In the genomic region with DNA sequence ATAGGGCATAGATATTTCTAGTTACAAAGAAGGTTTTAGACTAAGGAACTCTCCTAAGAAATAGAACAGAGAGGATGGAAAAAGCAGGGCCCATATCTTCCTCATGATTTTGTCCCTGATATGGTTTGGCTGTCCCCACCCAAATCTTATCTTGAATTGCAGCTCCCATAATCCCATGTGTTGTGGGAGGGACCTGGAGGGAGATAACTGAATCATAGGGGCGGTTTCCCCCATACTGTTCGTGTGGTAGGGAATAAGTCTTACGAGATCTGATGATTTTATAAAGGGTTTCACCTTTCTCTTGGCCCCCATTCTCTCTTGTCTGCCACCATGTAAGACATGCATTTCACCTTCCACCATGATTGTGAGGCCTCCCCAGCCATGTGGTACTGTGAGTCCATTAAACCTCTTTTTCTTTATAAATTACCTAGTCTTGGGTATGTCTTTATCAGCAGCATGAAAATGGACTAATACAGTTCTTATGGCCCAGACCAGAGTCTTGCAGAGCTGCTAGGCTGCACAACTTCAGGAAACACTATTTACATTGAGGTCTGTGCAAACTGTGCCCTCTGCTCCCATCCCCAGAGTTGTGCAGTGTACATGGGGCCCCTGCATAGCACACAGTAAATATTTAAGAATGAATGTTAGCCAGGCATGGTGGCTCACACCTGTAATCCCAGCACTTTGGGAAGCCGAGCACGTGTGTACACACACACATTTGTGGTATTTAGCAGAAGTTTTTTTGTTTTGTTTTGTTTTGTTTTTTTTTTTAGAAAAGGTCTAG, we compare ENCODE assay signal across 13 cellular contexts. TPM values are rescaled to one million over a fixed set of nuclear protein-coding genes. Genes with fewer than 3 reads are reported as not detected.
A peak's percentile ranks its signal among the peaks of the same experiment; 100 is the strongest.
DNase-seq lines count a peak whose midpoint lies in the region; ATAC-seq, FAIRE-seq and TF ChIP-seq lines count a peak whose summit lies in the region.
"Had no signal": no experiment of that assay in that cellular context is flagged by ENCODE, and none has a peak within 500 bp of the region (broad histone marks: within the 10 kb centered on the region; RNA-seq: fewer than 3 reads in every experiment).

No MANE protein-coding gene starts in this region.

- FAIRE-seq in HepG2 (lab: Jason Lieb, UNC): peak; percentile 60
- FAIRE-seq: GM12892 had no signal

- H3K27me3 ChIP-seq in GM23248 (replicated peaks; ENCODE audit: insufficient read depth): no peaks in the 10 kb centered on the region
- peaks cover 0 to 2% of the 10 kb centered on the region in 2 experiments; a peak in 1 of 5 replicates for H3K27me3 ChIP-seq in HepG2 (ENCODE audit: control insufficient read depth in 1 of 2, insufficient read depth in 2 of 2, low read length in 2 of 2)

- TF ChIP-seq EP300 in HepG2 (IDR thresholded peaks at IDR 0.05; ENCODE audit: low read depth in 2 of 2, low read length in 2 of 2): peak in 1 of 2 experiments; percentile 46; a peak in 1 of 4 replicates
- TF ChIP-seq EP300 in HepG2 (CRISPR knock-in tag; IDR thresholded peaks at IDR 0.05; ENCODE audit: borderline replicate concordance): no peak

- CTCF ChIA-PET in HepG2 (lab: Yijun Ruan, JAX; ENCODE audit: low intra/inter-chr PET ratio, low total read pairs): interaction anchor here (1.6 kb wide), 1 partner anchor 113 kb away, joined by 9 read pairs; no protein-coding TSS in a partner anchor

- H3K36me3 ChIP-seq in GM23248 (ENCODE audit: low read depth): no peaks in the 10 kb centered on the region
- no peaks in the 10 kb centered on the region for H3K36me3 ChIP-seq in HepG2 (replicated peaks in 1 of 2; ENCODE audit: control insufficient read depth in 1 of 2, insufficient read depth in 2 of 2, low read length in 2 of 2)

- peaks cover 11% of the 10 kb centered on the region; the same call in 1 of the 2 replicates for H3F3A ChIP-seq in GM23248 (ENCODE audit: insufficient read depth)

- H3K9me3 ChIP-seq in GM23248 (ENCODE audit: low read depth) (no peaks in the 10 kb centered on the region), HepG2 (ENCODE audit: low read length) (no peaks in the 10 kb centered on the region)

- in situ Hi-C loops in GM23248 (cut with MboI): loop anchor here (5.0 to 25.0 kb wide), 3 partner anchors 110 to 615 kb away; a partner anchor contains a TSS
- in situ Hi-C loops in HepG2 (cut with HindIII; ENCODE audit: extremely low pct_ligation_motif_present, low pct_unique_long_range_greater_than_20kb): loop anchor here (5.0 to 25.0 kb wide), 3 partner anchors 115 to 615 kb away; a partner anchor contains a TSS

- H3K4me3 ChIP-seq in GM23248 (no peak overlapping the region), HepG2 (replicated peaks in 1 of 3; ENCODE audit: insufficient read depth in 1 of 3, low read depth in 2 of 3, low read length in 3 of 3) (no peak overlapping the region)

- TF ChIP-seq POLR2A in HepG2 (IDR thresholded peaks at IDR 0.05; ENCODE audit: insufficient read depth in 1 of 2, low read depth in 2 of 2, low read length in 2 of 2): no peak

- peaks cover 20% of the 10 kb centered on the region for H3K4me1 ChIP-seq in GM23248 (ENCODE audit: insufficient read depth)
- H3K4me1 ChIP-seq in HepG2 (ENCODE audit: insufficient read depth, low read length): peaks cover 39% of the 10 kb centered on the region

- no peaks in the 10 kb centered on the region for H3K9me2 ChIP-seq in GM23248 (ENCODE audit: insufficient read depth)

- no peak for TF ChIP-seq RAD21 in HepG2 (CRISPR knock-in tag; IDR thresholded peaks at IDR 0.05)

- no peak overlapping the region; the same call in 1 of the 2 replicates for H2AFZ ChIP-seq in GM23248
- H2AFZ ChIP-seq in HepG2 (ENCODE audit: low read length): no peak overlapping the region

- POLR2A ChIA-PET in HepG2 (lab: Yijun Ruan, JAX): no interaction called here

- WGBS in GM23248 (ENCODE audit: low coverage in 1 of 2, low lambda C conversion rate in 2 of 2, missing lambda C conversion rate in 2 of 2), 2 experiments: 94 to 96% methylated on average over 5 of the region's 5 CpGs
- 45% methylated on average over 5 of the region's 5 CpGs for WGBS in HepG2 (ENCODE audit: low lambda C conversion rate)

- no TSS peak for BruUV-seq in HepG2 (replicated peaks; lab: Mats Ljungman, UMichigan)

- H3K79me2 ChIP-seq in GM23248 (ENCODE audit: insufficient read depth) (no peaks in the 10 kb centered on the region), HepG2 (ENCODE audit: insufficient read depth, low read length) (no peaks in the 10 kb centered on the region)

- no peaks in the 10 kb centered on the region for H4K20me1 ChIP-seq in GM23248 (ENCODE audit: insufficient read depth)
- no peaks in the 10 kb centered on the region for H4K20me1 ChIP-seq in HepG2 (ENCODE audit: insufficient read depth, low read length)

- no peak for DNase-seq in GM23248
- peak; percentile 18 for DNase-seq in HepG2 (ENCODE audit: low spot score)
- DNase-seq in glomerular visceral epithelial cell (ENCODE audit: extremely low spot score): no peak
- DNase-seq: DMS153, DMS79, GDM1, GOT3 had no signal

- H3K9ac ChIP-seq in GM23248 (no peak overlapping the region), HepG2 (ENCODE audit: insufficient read depth, low read depth, low read length) (no peak overlapping the region)

- intact Hi-C loops in HepG2 (cut with micrococcal nuclease; ENCODE audit: unreplicated experiment): loop anchor here (2.0 kb wide), 1 partner anchor 113 kb away; no protein-coding TSS in a partner anchor

- H3K4me2 ChIP-seq in GM23248 (ENCODE audit: unreplicated experiment): peak overlapping the region; percentile 6
- H3K4me2 ChIP-seq in HepG2 (ENCODE audit: low read depth, low read length): peak overlapping the region; percentile 48; the same call in 1 of the 2 replicates

- no peak overlapping the region for H3K27ac ChIP-seq in GM23248
- H3K27ac ChIP-seq in VCaP: peak overlapping the region; percentile 88
- no peak overlapping the region for H3K27ac ChIP-seq in HepG2 (ENCODE audit: extremely low read length, insufficient read depth, low read length)

- TF ChIP-seq CTCF in VCaP (conservative IDR thresholded peaks at IDR 0.05) (no peak), HepG2 (CRISPR knock-in tag; IDR thresholded peaks at IDR 0.05) (no peak)

- ATAC-seq in HepG2 (peak; percentile 94), HG03135 (IDR thresholded peaks at IDR 0.05; ENCODE audit: unreplicated experiment) (no peak), GM19455 (IDR thresholded peaks at IDR 0.05; ENCODE audit: unreplicated experiment) (no peak)

TF ChIP-seq in HepG2, 621 proteins besides CTCF, POLR2A, EP300 and RAD21 (continues in another document):
- TF ChIP-seq ELF4 (CRISPR knock-in tag; IDR thresholded peaks at IDR 0.05; ENCODE audit: borderline replicate concordance) (no peak), ELF3 (CRISPR knock-in tag; IDR thresholded peaks at IDR 0.05) (0 out of 2 replicates have a peak, but pooled peaks have one; percentile 40)
- TF ChIP-seq, protein P1, sequence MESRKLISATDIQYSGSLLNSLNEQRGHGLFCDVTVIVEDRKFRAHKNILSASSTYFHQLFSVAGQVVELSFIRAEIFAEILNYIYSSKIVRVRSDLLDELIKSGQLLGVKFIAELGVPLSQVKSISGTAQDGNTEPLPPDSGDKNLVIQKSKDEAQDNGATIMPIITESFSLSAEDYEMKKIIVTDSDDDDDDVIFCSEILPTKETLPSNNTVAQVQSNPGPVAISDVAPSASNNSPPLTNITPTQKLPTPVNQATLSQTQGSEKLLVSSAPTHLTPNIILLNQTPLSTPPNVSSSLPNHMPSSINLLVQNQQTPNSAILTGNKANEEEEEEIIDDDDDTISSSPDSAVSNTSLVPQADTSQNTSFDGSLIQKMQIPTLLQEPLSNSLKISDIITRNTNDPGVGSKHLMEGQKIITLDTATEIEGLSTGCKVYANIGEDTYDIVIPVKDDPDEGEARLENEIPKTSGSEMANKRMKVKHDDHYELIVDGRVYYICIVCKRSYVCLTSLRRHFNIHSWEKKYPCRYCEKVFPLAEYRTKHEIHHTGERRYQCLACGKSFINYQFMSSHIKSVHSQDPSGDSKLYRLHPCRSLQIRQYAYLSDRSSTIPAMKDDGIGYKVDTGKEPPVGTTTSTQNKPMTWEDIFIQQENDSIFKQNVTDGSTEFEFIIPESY (CRISPR knock-in tag; IDR thresholded peaks at IDR 0.05): no peak
- TF ChIP-seq, protein P2, sequence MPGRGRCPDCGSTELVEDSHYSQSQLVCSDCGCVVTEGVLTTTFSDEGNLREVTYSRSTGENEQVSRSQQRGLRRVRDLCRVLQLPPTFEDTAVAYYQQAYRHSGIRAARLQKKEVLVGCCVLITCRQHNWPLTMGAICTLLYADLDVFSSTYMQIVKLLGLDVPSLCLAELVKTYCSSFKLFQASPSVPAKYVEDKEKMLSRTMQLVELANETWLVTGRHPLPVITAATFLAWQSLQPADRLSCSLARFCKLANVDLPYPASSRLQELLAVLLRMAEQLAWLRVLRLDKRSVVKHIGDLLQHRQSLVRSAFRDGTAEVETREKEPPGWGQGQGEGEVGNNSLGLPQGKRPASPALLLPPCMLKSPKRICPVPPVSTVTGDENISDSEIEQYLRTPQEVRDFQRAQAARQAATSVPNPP (CRISPR knock-in tag; IDR thresholded peaks at IDR 0.05): no peak

RNA-seq across cellular contexts. Expression of a gene that starts 20.3 kb away (rescaled TPM):
- 41.1 and 41.8 TPM in 2 replicates for total RNA-seq in GM23248 (2014; rRNA removed; shearing (Covaris generic))
- polyA plus RNA-seq in GM23248 (2016; fragmentation: Nextera tagmentation; extraction: Ambion mirVana) (40.9 and 42.1 TPM in 2 replicates), HepG2 (2011; rRNA removed) (0.20 and 0.52 TPM in 2 replicates)
- 0.07 and 0.08 TPM in 2 replicates for total RNA-seq in HepG2 (2016; rRNA removed; fragmentation: Illumina TruSeq; extraction: Trizol)
- not detected in 2 replicates for total RNA-seq in HepG2 (2016; cell fraction: cytosol; rRNA removed; fragmentation: Illumina TruSeq; extraction: Trizol; ENCODE audit: low read depth)
- total RNA-seq in HepG2 (2016; cell fraction: insoluble cytoplasmic fraction; rRNA removed; fragmentation: Illumina TruSeq; extraction: Trizol): 0.15 and 0.25 TPM in 2 replicates
- 0.03 TPM in 1 of 2 replicates, not detected in the other for total RNA-seq in HepG2 (2016; cell fraction: membrane; rRNA removed; fragmentation: Illumina TruSeq; extraction: Trizol)
- 0.53 and 0.60 TPM in 2 replicates for total RNA-seq in HepG2 (2016; cell fraction: nucleus; rRNA removed; fragmentation: Illumina TruSeq; extraction: Trizol)
- polyA plus RNA-seq in HepG2 (2011; cell fraction: cytosol; rRNA removed): 0.13 and 0.28 TPM in 2 replicates
- polyA plus RNA-seq in HepG2 (2011; cell fraction: nucleus; rRNA removed): 0.06 and 0.12 TPM in 2 replicates
- 0.15 and 0.19 TPM in 2 replicates for polyA plus RNA-seq in HepG2 (2012)
- not detected in 2 replicates for polyA plus RNA-seq in HepG2 (2016; cell fraction: cytosol; fragmentation: Illumina TruSeq; extraction: Trizol; ENCODE audit: low read depth)
- 0.05 TPM in 1 of 2 replicates, not detected in the other for polyA plus RNA-seq in HepG2 (2016; cell fraction: insoluble cytoplasmic fraction; fragmentation: Illumina TruSeq; extraction: Trizol; ENCODE audit: low read depth)
- not detected in 2 replicates for polyA plus RNA-seq in HepG2 (2016; cell fraction: membrane; fragmentation: Illumina TruSeq; extraction: Trizol; ENCODE audit: low read depth)
- polyA plus RNA-seq in HepG2 (2016; cell fraction: nucleus; fragmentation: Illumina TruSeq; extraction: Trizol; ENCODE audit: insufficient read depth, low read depth): 0.17 and 0.18 TPM in 2 replicates
- polyA minus RNA-seq in HepG2 (2011; rRNA and poly(A)+ RNA removed; ENCODE audit: low replicate concordance): 0.04 and 8.4 TPM in 2 replicates
- 0.20 and 0.70 TPM in 2 replicates for polyA minus RNA-seq in HepG2 (2011; cell fraction: cytosol; rRNA and poly(A)+ RNA removed)
- 0.37 TPM in 1 of 2 replicates, not detected in the other for polyA minus RNA-seq in HepG2 (2011; cell fraction: nucleus; rRNA and poly(A)+ RNA removed)
- total RNA-seq: CD4-positive, alpha-beta memory T cell had no signal
- polyA plus RNA-seq: CD14-positive monocyte; CD4-positive, alpha-beta memory T cell had no signal

Comparison
In these comparisons a context has a peak if more than half of its experiments do, and no peak if none do; other contexts are left out.
1. RNA of a gene that starts 20.3 kb away (total RNA-seq): 41.1 to 41.8 TPM in GM23248; 0.03 to 0.60 TPM in HepG2; every median in the first group is over 10 times any median in the second.